In the genomic region with DNA sequence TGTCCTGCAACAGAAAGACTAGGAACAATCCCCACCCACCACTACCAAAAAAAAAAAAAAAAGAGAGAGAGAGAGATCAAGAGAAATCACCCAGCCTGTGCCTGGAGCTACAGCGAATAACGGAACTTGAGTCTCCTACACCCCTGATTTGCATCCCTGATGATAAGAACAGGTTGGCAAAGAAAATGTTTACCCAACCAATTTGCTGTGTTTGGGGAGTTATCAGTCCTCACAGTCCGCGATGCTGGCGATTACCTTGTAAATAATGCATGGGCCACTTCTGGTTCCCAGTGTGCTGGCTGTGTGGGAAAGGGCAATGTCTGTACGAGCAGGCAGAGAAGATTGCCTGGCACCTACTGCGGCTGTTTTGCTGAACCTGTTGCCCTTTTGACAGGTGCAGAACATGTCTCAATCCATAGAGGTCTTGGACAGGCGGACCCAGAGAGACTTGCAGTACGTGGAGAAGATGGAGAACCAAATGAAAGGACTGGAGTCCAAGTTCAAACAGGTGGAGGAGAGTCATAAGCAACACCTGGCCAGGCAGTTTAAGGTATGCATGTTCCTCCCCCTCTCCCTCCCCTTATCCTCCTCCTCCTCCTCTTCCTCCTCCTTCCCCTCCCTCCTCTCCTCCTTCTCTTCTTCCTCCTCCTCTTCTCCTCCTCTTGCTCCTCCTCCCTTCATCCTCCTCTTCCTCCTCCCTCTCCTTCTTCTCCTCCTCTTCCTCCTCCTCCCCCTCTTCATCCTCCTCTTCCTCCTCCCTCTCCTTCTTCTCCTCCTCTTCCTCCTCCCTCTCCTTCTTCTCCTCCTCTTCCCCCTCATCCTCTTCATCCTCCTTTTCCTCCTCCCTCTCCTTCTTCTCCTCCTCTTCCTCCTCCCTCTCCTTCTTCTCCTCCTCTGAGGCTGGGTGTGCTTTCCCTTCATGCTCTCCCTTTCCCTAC, we compare ENCODE assay signal across 27 cellular contexts. TPM values are rescaled to one million over a fixed set of nuclear protein-coding genes. Genes with fewer than 3 reads are reported as not detected.
A peak's percentile ranks its signal among the peaks of the same experiment; 100 is the strongest.
DNase-seq lines count a peak whose midpoint lies in the region; ATAC-seq, FAIRE-seq and TF ChIP-seq lines count a peak whose summit lies in the region.
"Had no signal": no experiment of that assay in that cellular context is flagged by ENCODE, and none has a peak within 500 bp of the region (broad histone marks: within the 10 kb centered on the region; RNA-seq: fewer than 3 reads in every experiment).

No MANE protein-coding gene starts in this region.

- no peak for TF ChIP-seq EP300 in K562 (IDR thresholded peaks at IDR 0.05; ENCODE audit: low read length)

- BruUV-seq in K562 (replicated peaks; lab: Mats Ljungman, UMichigan) = no TSS peak

- no peak overlapping the region for H3K4me3 ChIP-seq in K562
- H3K4me3 ChIP-seq: breast epithelium, right lobe of liver, SJSA1, suprapubic skin had no signal

- no peak for TF ChIP-seq CTCF in K562 (IDR thresholded peaks at IDR 0.05 in 2 of 3, conservative IDR thresholded peaks at IDR 0.05 in 1 of 3; ENCODE audit: insufficient read depth in 2 of 3, low read depth in 1 of 3, low read length in 3 of 3)

- no peaks in the 10 kb centered on the region for H3K9me3 ChIP-seq in K562 (replicated peaks; ENCODE audit: control insufficient read depth, insufficient read depth, low read depth, low read length)
- H3K9me3 ChIP-seq: breast epithelium, right lobe of liver, SJSA1, suprapubic skin had no signal

- ATAC-seq in K562 = no peak
- ATAC-seq in HG03439 (IDR thresholded peaks at IDR 0.05; ENCODE audit: unreplicated experiment) = no peak
- ATAC-seq: right lobe of liver; stimulated activated naive B cell treated with anti-CD40 and anti-IgM and Interleukin-4, amounts not matched to agents 10 μg/mL and 1 μg/mL and 100 μg/mL, for 72 hours had no signal

- no peak overlapping the region for H3K9ac ChIP-seq in K562 (ENCODE audit: insufficient read depth in 1 of 2, low read depth in 2 of 2, low read length in 2 of 2)
- H3K9ac ChIP-seq: parathyroid adenoma had no signal

- TF ChIP-seq POLR2A in K562 (conservative IDR thresholded peaks at IDR 0.05) = no peak

- H3K9me1 ChIP-seq in K562 (ENCODE audit: control insufficient read depth, insufficient read depth, low read length) = no peaks in the 10 kb centered on the region

- H3K27ac ChIP-seq in K562 (ENCODE audit: extremely low read depth, low read depth, low read length) = no peak overlapping the region
- H3K27ac ChIP-seq: 22Rv1, breast epithelium, parathyroid adenoma, right lobe of liver, SJSA1, suprapubic skin had no signal

- in situ Hi-C loops in K562 (cut with MboI) = no loop called here

- CTCF ChIA-PET in K562 (lab: Yijun Ruan, JAX; ENCODE audit: low intra/inter-chr PET ratio) = no interaction called here

- DNase-seq in DMS 273 (lab: John Stamatoyannopoulos, UW; ENCODE audit: unreplicated experiment) = peak; percentile 34
- DNase-seq in DMS 273 treated with DMSO at 0.1 percent for 48 hours (lab: John Stamatoyannopoulos, UW) = no peak
- DNase-seq in DMS153 (lab: John Stamatoyannopoulos, UW) = peak; percentile 79
- peak; percentile 27 for DNase-seq in NCI-H2029 (lab: John Stamatoyannopoulos, UW)
- DNase-seq in K562 (ENCODE audit: extremely low read depth in 1 of 4, low spot score in 3 of 4) = no peak
- DNase-seq in stimulated activated naive CD4-positive, alpha-beta T cell (lab: John Stamatoyannopoulos, UW) = no peak
- DNase-seq in NCI-H524 (lab: John Stamatoyannopoulos, UW) = no peak
- DNase-seq: activated CD4-positive, alpha-beta T cell treated with anti-CD3 and anti-CD28 coated beads, Interleukin-2, amount 50 U/mL, for 48 hours; activated naive CD4-positive, alpha-beta T cell treated with anti-CD3 and anti-CD28 coated beads, Interleukin-2, amount 10 ng/mL, durations not matched to agents 7 days and 5 days; amniotic stem cell; CD4-positive, CD25-positive, alpha-beta regulatory T cell; effector CD4-positive, alpha-beta T cell; GDM1; NCI-H1694 treated with DMSO at 0.1 percent for 48 hours; NCI-H510A; right lobe of liver; stimulated activated CD4-positive, alpha-beta T cell treated with anti-CD3 and anti-CD28 coated beads, Interleukin-12 subunit alpha, Interleukin-12 subunit beta, amount 100 ng/mL, for 4 hours; stimulated activated naive B cell treated with anti-CD40 and anti-IgM and Interleukin-4, amounts not matched to agents 10 μg/mL and 1 μg/mL and 100 μg/mL, for 72 hours had no signal

- no peaks in the 10 kb centered on the region for H3K4me1 ChIP-seq in K562 (replicated peaks in 1 of 2; ENCODE audit: control insufficient read depth in 2 of 2, insufficient read depth in 2 of 2, low read length in 2 of 2)
- H3K4me1 ChIP-seq: breast epithelium, parathyroid adenoma, right lobe of liver, suprapubic skin had no signal

- intact Hi-C loops in K562 (cut with micrococcal nuclease) = no loop called here

- no peak overlapping the region for H3K4me2 ChIP-seq in K562 (ENCODE audit: insufficient read depth, low read length)

- no peak overlapping the region for H2AFZ ChIP-seq in K562 (ENCODE audit: low read depth, low read length)
- H2AFZ ChIP-seq: parathyroid adenoma had no signal

- POLR2A ChIA-PET in K562 (lab: Yijun Ruan, JAX) = no interaction called here

- H3K79me2 ChIP-seq in K562 (ENCODE audit: control insufficient read depth, insufficient read depth, low read length) = no peaks in the 10 kb centered on the region
- H3K79me2 ChIP-seq: parathyroid adenoma had no signal

- TF ChIP-seq RAD21 in K562 (CRISPR knock-in tag; conservative IDR thresholded peaks at IDR 0.05 in 1 of 2, IDR thresholded peaks at IDR 0.05 in 1 of 2) = no peak

- H3K27me3 ChIP-seq in K562 (ENCODE audit: control insufficient read depth in 2 of 2, insufficient read depth in 2 of 2, low read length in 2 of 2) = peaks cover 0 to 6% of the 10 kb centered on the region in 2 experiments; a peak in 2 of 5 replicates
- H3K27me3 ChIP-seq: breast epithelium, right lobe of liver, SJSA1 had no signal

- 1% methylated on average over 9 of the region's 9 CpGs for WGBS in K562 (ENCODE audit: insufficient coverage, low coverage, missing lambda C conversion rate)

- peaks cover 5% of the 10 kb centered on the region; the same call in 1 of the 2 replicates for H4K20me1 ChIP-seq in K562 (replicated peaks; ENCODE audit: control insufficient read depth, insufficient read depth, low read length)

- no peak for FAIRE-seq in K562 (lab: Jason Lieb, UNC)
- FAIRE-seq: colon, D721Med, TTC549 had no signal

- no peaks in the 10 kb centered on the region for H3K36me3 ChIP-seq in K562 (ENCODE audit: control insufficient read depth, insufficient read depth, low read length)
- H3K36me3 ChIP-seq: breast epithelium, right lobe of liver, suprapubic skin had no signal

TF ChIP-seq in K562, 482 proteins besides CTCF, POLR2A, EP300 and RAD21:
- TF ChIP-seq TBL1XR1 (IDR thresholded peaks at IDR 0.05; ENCODE audit: low read length in 2 of 2) (no peak), ZNF263 (CRISPR knock-in tag; IDR thresholded peaks at IDR 0.05; ENCODE audit: borderline replicate concordance) (peak; percentile 65; the same call in 1 of the 2 replicates)

RNA-seq across cellular contexts. Expression of a gene that starts 8.3 kb away (rescaled TPM):
- total RNA-seq in K562 (2011; cell fraction: chromatin; rRNA removed; ENCODE audit: low replicate concordance) = not detected in 2 replicates
- not detected in 2 replicates for total RNA-seq in K562 (2011; cell fraction: nucleolus; rRNA removed)
- total RNA-seq in K562 (2011; cell fraction: nucleoplasm; rRNA removed) = not detected in 2 replicates
- total RNA-seq in K562 (2014; rRNA removed) = not detected in 2 replicates
- not detected in 2 replicates for total RNA-seq in K562 (2014; rRNA removed; fragmentation: Illumina TruSeq; extraction: Trizol)
- total RNA-seq in K562 (2015; rRNA removed; fragmentation: Illumina TruSeq; extraction: Trizol) = not detected in 2 replicates
- total RNA-seq in K562 (2021) = not detected in 2 replicates
- polyA plus RNA-seq in K562 (2011; rRNA removed) = not detected in 2 replicates
- polyA plus RNA-seq in K562 (2011; cell fraction: cytosol; rRNA removed) = not detected in 2 replicates
- polyA plus RNA-seq in K562 (2011; cell fraction: nucleus; rRNA removed) = not detected in 2 replicates
- not detected in 2 replicates for polyA plus RNA-seq in K562 (2012)
- polyA plus RNA-seq in K562 (2014; fragmentation: Illumina TruSeq; extraction: Trizol) = not detected in 2 replicates
- not detected for polyA plus RNA-seq in K562 (2014; fragmentation: Nextera tagmentation; extraction: Ambion mirVana)
- polyA plus RNA-seq in K562 (2014; rRNA removed) = not detected in 2 replicates
- polyA minus RNA-seq in K562 (2011; rRNA and poly(A)+ RNA removed) = not detected in 2 replicates
- polyA minus RNA-seq in K562 (2011; cell fraction: cytosol; rRNA and poly(A)+ RNA removed) = not detected in 2 replicates
- not detected in 2 replicates for polyA minus RNA-seq in K562 (2011; cell fraction: nucleus; rRNA and poly(A)+ RNA removed)
- total RNA-seq: CD4-positive, CD25-positive, alpha-beta regulatory T cell had no signal
- polyA plus RNA-seq: CD4-positive, CD25-positive, alpha-beta regulatory T cell had no signal

Comparison
In these comparisons a context has a peak if more than half of its experiments do, and no peak if none do; other contexts are left out.
1. DNase-seq: peak in DMS 273 (single experiment), DMS153 (single experiment) and NCI-H2029 (single experiment); none in DMS 273 treated with DMSO at 0.1 percent for 48 hours (single experiment), K562 (0 of 4), stimulated activated naive CD4-positive, alpha-beta T cell (0 of 6) and NCI-H524 (0 of 2).